Comparison of ENCODE assay signal across 1 cellular context in the genomic region with DNA sequence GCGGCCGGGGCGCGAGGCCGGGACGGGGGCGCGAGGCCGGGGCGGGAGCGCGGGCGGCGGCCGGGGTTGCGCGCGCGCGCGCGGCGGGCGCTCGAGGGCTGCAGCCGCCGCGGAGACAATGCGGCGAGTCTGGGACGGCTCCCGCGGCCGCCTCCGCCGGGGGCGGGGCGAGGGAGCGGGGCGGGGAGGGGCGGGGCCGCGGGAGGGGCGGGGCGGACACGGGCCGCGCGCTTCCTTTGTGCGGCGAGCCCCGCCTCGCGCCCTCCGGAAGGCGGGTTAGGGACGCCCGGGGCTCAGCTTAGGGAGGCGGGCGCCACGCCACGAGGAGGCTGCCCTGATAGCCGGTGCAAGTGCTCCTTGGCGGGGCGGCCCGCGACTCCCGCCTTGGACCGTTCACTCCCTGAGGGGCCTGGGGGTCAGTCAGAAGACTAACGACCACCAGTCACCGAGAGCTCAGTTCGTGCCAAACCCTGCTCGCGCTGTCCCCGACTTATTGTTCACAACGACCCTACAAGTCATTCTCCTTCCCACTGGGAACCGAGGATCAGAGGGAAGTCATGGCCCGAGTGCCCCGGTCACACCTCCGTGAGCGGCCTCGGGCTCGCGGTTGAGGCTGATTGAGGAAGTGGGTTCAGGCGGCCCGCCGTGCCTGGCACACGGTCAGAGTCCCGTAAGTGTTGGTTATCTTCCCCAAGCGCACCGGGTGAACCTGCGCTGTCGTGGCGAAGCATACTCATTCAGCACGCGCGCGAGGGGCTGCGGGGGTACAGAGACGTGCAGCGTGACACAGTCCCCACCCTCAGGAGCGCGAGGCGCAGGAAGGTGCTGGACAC.
TF ChIP-seq lines count a peak whose summit lies in the region.

No MANE protein-coding gene starts in this region.

TF ChIP-seq in HepG2, 621 proteins besides CTCF, POLR2A, EP300 and RAD21 (continued from another document and continues in another):
- TF ChIP-seq, protein P1, sequence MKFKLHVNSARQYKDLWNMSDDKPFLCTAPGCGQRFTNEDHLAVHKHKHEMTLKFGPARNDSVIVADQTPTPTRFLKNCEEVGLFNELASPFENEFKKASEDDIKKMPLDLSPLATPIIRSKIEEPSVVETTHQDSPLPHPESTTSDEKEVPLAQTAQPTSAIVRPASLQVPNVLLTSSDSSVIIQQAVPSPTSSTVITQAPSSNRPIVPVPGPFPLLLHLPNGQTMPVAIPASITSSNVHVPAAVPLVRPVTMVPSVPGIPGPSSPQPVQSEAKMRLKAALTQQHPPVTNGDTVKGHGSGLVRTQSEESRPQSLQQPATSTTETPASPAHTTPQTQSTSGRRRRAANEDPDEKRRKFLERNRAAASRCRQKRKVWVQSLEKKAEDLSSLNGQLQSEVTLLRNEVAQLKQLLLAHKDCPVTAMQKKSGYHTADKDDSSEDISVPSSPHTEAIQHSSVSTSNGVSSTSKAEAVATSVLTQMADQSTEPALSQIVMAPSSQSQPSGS (CRISPR knock-in tag; IDR thresholded peaks at IDR 0.05), result peak; percentile 45; the same call in 1 of the 2 replicates
- TF ChIP-seq ZNF563 (CRISPR knock-in tag; IDR thresholded peaks at IDR 0.05), result peak; percentile 89; the same call in 1 of the 2 replicates
- TF ChIP-seq ELF3 (CRISPR knock-in tag; IDR thresholded peaks at IDR 0.05), result peak; percentile 59
- no peak for TF ChIP-seq ZNF282 (IDR thresholded peaks at IDR 0.05; ENCODE audit: partially characterized antibody)
- TF ChIP-seq KLF9 (CRISPR knock-in tag; IDR thresholded peaks at IDR 0.05; ENCODE audit: low read depth), result no peak
- no peak; the same call in 1 of the 2 replicates for TF ChIP-seq ARNT2 (CRISPR knock-in tag; IDR thresholded peaks at IDR 0.05; ENCODE audit: low read depth)
- TF ChIP-seq ZNF468 (CRISPR knock-in tag; IDR thresholded peaks at IDR 0.05), result 0 out of 2 replicates have a peak, but pooled peaks have one; percentile 68
- no peak for TF ChIP-seq ZFP36L2 (CRISPR knock-in tag; IDR thresholded peaks at IDR 0.05)
- TF ChIP-seq ZNF263 (CRISPR knock-in tag; IDR thresholded peaks at IDR 0.05), result peak; percentile 81
- TF ChIP-seq HOXA3 (CRISPR knock-in tag; IDR thresholded peaks at IDR 0.05), result peak; percentile 72
- TF ChIP-seq SNRNP70 (IDR thresholded peaks at IDR 0.05; ENCODE audit: low read depth, low read length), result no peak
- no peak for TF ChIP-seq TBP (CRISPR knock-in tag; IDR thresholded peaks at IDR 0.05)
- peak; percentile 86 for TF ChIP-seq ZNF451 (CRISPR knock-in tag; IDR thresholded peaks at IDR 0.05)
- TF ChIP-seq BRCA1 (CRISPR knock-in tag; IDR thresholded peaks at IDR 0.05), result no peak; the same call in 1 of the 2 replicates
- peak; percentile 61; the same call in 1 of the 2 replicates for TF ChIP-seq MEIS1 (CRISPR knock-in tag; IDR thresholded peaks at IDR 0.05; ENCODE audit: borderline replicate concordance)
- no peak for TF ChIP-seq SCMH1 (CRISPR knock-in tag; IDR thresholded peaks at IDR 0.05; ENCODE audit: borderline replicate concordance)
- peak; percentile 86; the same call in 1 of the 2 replicates for TF ChIP-seq ZC3H13 (CRISPR knock-in tag; IDR thresholded peaks at IDR 0.05)
- TF ChIP-seq ZNF839 (CRISPR knock-in tag; IDR thresholded peaks at IDR 0.05; ENCODE audit: borderline replicate concordance), result 0 out of 2 replicates have a peak, but pooled peaks have one; percentile 72
- TF ChIP-seq NPAS2 (CRISPR knock-in tag; IDR thresholded peaks at IDR 0.05; ENCODE audit: borderline replicate concordance), result no peak
- TF ChIP-seq ZFP90 (CRISPR knock-in tag; IDR thresholded peaks at IDR 0.05; ENCODE audit: borderline replicate concordance), result peak; percentile 73
- no peak for TF ChIP-seq ZNF850 (CRISPR knock-in tag; conservative IDR thresholded peaks at IDR 0.05)
- TF ChIP-seq ZSCAN12 (CRISPR knock-in tag; IDR thresholded peaks at IDR 0.05), result 0 out of 2 replicates have a peak, but pooled peaks have one; percentile 54
- TF ChIP-seq, protein P2, sequence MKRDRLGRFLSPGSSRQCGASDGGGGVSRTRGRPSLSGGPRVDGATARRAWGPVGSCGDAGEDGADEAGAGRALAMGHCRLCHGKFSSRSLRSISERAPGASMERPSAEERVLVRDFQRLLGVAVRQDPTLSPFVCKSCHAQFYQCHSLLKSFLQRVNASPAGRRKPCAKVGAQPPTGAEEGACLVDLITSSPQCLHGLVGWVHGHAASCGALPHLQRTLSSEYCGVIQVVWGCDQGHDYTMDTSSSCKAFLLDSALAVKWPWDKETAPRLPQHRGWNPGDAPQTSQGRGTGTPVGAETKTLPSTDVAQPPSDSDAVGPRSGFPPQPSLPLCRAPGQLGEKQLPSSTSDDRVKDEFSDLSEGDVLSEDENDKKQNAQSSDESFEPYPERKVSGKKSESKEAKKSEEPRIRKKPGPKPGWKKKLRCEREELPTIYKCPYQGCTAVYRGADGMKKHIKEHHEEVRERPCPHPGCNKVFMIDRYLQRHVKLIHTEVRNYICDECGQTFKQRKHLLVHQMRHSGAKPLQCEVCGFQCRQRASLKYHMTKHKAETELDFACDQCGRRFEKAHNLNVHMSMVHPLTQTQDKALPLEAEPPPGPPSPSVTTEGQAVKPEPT (CRISPR knock-in tag; IDR thresholded peaks at IDR 0.05; ENCODE audit: low read depth), result peak; percentile 58; the same call in 1 of the 2 replicates
- TF ChIP-seq, protein P3, sequence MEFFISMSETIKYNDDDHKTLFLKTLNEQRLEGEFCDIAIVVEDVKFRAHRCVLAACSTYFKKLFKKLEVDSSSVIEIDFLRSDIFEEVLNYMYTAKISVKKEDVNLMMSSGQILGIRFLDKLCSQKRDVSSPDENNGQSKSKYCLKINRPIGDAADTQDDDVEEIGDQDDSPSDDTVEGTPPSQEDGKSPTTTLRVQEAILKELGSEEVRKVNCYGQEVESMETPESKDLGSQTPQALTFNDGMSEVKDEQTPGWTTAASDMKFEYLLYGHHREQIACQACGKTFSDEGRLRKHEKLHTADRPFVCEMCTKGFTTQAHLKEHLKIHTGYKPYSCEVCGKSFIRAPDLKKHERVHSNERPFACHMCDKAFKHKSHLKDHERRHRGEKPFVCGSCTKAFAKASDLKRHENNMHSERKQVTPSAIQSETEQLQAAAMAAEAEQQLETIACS (CRISPR knock-in tag; IDR thresholded peaks at IDR 0.05), result peak; percentile 60
- TF ChIP-seq SMYD3 (CRISPR knock-in tag; IDR thresholded peaks at IDR 0.05), result no peak
- TF ChIP-seq CEBPB (IDR thresholded peaks at IDR 0.05; ENCODE audit: borderline replicate concordance, low read depth, low read length), result no peak
- TF ChIP-seq MIXL1 (CRISPR knock-in tag; IDR thresholded peaks at IDR 0.05), result no peak
- TF ChIP-seq TCF12 (IDR thresholded peaks at IDR 0.05), result no peak
- peak; percentile 58; the same call in 1 of the 2 replicates for TF ChIP-seq TCF12 (CRISPR knock-in tag; IDR thresholded peaks at IDR 0.05)
- peak; percentile 42; the same call in 1 of the 2 replicates for TF ChIP-seq EED (CRISPR knock-in tag; IDR thresholded peaks at IDR 0.05)
- 0 out of 2 replicates have a peak, but pooled peaks have one; percentile 41 for TF ChIP-seq ZKSCAN5 (CRISPR knock-in tag; IDR thresholded peaks at IDR 0.05)
- TF ChIP-seq MXD4 (CRISPR knock-in tag; IDR thresholded peaks at IDR 0.05), result peak; percentile 69; the same call in 1 of the 2 replicates
- TF ChIP-seq, protein P4, sequence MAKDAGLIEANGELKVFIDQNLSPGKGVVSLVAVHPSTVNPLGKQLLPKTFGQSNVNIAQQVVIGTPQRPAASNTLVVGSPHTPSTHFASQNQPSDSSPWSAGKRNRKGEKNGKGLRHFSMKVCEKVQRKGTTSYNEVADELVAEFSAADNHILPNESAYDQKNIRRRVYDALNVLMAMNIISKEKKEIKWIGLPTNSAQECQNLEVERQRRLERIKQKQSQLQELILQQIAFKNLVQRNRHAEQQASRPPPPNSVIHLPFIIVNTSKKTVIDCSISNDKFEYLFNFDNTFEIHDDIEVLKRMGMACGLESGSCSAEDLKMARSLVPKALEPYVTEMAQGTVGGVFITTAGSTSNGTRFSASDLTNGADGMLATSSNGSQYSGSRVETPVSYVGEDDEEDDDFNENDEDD (CRISPR knock-in tag; IDR thresholded peaks at IDR 0.05; ENCODE audit: borderline replicate concordance), result peak; percentile 75
- 0 out of 2 replicates have a peak, but pooled peaks have one; percentile 42 for TF ChIP-seq TP53 (CRISPR knock-in tag; conservative IDR thresholded peaks at IDR 0.05)
- TF ChIP-seq ZNF550 (CRISPR knock-in tag; IDR thresholded peaks at IDR 0.05; ENCODE audit: borderline replicate concordance), result no peak; the same call in 1 of the 2 replicates
- peak; percentile 29; the same call in 1 of the 2 replicates for TF ChIP-seq PHF20 (CRISPR knock-in tag; IDR thresholded peaks at IDR 0.05)
- peak; percentile 94 for TF ChIP-seq ZNF274 (CRISPR knock-in tag; IDR thresholded peaks at IDR 0.05)
- TF ChIP-seq ZNF547 (CRISPR knock-in tag; IDR thresholded peaks at IDR 0.05), result peak; percentile 87
- no peak for TF ChIP-seq ZNF253 (CRISPR knock-in tag; IDR thresholded peaks at IDR 0.05; ENCODE audit: borderline replicate concordance)
- TF ChIP-seq ZNF720 (CRISPR knock-in tag; IDR thresholded peaks at IDR 0.05), result no peak
- TF ChIP-seq SYNCRIP (IDR thresholded peaks at IDR 0.05; ENCODE audit: insufficient read depth, low read depth, low read length), result no peak
- TF ChIP-seq, protein P5, sequence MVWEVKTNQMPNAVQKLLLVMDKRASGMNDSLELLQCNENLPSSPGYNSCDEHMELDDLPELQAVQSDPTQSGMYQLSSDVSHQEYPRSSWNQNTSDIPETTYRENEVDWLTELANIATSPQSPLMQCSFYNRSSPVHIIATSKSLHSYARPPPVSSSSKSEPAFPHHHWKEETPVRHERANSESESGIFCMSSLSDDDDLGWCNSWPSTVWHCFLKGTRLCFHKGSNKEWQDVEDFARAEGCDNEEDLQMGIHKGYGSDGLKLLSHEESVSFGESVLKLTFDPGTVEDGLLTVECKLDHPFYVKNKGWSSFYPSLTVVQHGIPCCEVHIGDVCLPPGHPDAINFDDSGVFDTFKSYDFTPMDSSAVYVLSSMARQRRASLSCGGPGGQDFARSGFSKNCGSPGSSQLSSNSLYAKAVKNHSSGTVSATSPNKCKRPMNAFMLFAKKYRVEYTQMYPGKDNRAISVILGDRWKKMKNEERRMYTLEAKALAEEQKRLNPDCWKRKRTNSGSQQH (CRISPR knock-in tag; IDR thresholded peaks at IDR 0.05; ENCODE audit: low read depth), result peak; percentile 56
- TF ChIP-seq LCORL (IDR thresholded peaks at IDR 0.05), result no peak
- peak; percentile 73 for TF ChIP-seq LCORL (CRISPR knock-in tag; IDR thresholded peaks at IDR 0.05)
- TF ChIP-seq TAF1 (CRISPR knock-in tag; IDR thresholded peaks at IDR 0.05), result peak; percentile 67
- TF ChIP-seq HCFC1 (IDR thresholded peaks at IDR 0.05; ENCODE audit: low read depth, low read length), result no peak
- TF ChIP-seq ZFY (CRISPR knock-in tag; IDR thresholded peaks at IDR 0.05), result peak; percentile 38; the same call in 1 of the 2 replicates
- TF ChIP-seq ZNF230 (CRISPR knock-in tag; IDR thresholded peaks at IDR 0.05), result no peak
- TF ChIP-seq, protein P6, sequence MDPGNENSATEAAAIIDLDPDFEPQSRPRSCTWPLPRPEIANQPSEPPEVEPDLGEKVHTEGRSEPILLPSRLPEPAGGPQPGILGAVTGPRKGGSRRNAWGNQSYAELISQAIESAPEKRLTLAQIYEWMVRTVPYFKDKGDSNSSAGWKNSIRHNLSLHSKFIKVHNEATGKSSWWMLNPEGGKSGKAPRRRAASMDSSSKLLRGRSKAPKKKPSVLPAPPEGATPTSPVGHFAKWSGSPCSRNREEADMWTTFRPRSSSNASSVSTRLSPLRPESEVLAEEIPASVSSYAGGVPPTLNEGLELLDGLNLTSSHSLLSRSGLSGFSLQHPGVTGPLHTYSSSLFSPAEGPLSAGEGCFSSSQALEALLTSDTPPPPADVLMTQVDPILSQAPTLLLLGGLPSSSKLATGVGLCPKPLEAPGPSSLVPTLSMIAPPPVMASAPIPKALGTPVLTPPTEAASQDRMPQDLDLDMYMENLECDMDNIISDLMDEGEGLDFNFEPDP (CRISPR knock-in tag; conservative IDR thresholded peaks at IDR 0.05), result peak; percentile 97; the same call in 1 of the 2 replicates
- TF ChIP-seq, protein P7, sequence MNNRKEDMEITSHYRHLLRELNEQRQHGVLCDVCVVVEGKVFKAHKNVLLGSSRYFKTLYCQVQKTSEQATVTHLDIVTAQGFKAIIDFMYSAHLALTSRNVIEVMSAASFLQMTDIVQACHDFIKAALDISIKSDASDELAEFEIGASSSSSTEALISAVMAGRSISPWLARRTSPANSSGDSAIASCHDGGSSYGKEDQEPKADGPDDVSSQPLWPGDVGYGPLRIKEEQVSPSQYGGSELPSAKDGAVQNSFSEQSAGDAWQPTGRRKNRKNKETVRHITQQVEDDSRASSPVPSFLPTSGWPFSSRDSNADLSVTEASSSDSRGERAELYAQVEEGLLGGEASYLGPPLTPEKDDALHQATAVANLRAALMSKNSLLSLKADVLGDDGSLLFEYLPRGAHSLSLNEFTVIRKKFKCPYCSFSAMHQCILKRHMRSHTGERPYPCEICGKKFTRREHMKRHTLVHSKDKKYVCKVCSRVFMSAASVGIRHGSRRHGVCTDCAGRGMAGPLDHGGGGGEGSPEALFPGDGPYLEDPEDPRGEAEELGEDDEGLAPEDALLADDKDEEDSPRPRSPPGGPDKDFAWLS (CRISPR knock-in tag; IDR thresholded peaks at IDR 0.05; ENCODE audit: borderline replicate concordance), result no peak
- peak; percentile 59 for TF ChIP-seq ELF1 (CRISPR knock-in tag; IDR thresholded peaks at IDR 0.05)
- peak; percentile 47; the same call in 1 of the 2 replicates for TF ChIP-seq KMT2B (CRISPR knock-in tag; IDR thresholded peaks at IDR 0.05)
